In genomic region chr17:47850692-47851573, GRCh38 we compare ENCODE assay signal across 8 cellular contexts. TPM values are rescaled to one million over a fixed set of nuclear protein-coding genes. Genes with fewer than 3 reads are reported as not detected.
DNase-seq lines count a peak whose midpoint lies in the region; ATAC-seq and TF ChIP-seq lines count a peak whose summit lies in the region.

Gene SP6, minus strand, starts transcription at chr17:47851163. Its CDS starts 2,734 bp downstream, at chr17:47848429.

- no peak for TF ChIP-seq POLR2A in lower leg skin (IDR thresholded peaks at IDR 0.05)

- H3K4me3 ChIP-seq in lower leg skin (ENCODE audit: low read depth, poor library complexity, severe bottlenecking): peak within 1 kb of the TSS; percentile 21

- intact Hi-C loops in activated CD4-positive, alpha-beta T cell treated with anti-CD3 and anti-CD28 coated beads for 36 hours (cut with DNase I, micrococcal nuclease): no loop called here
- intact Hi-C loops in lower leg skin (cut with DNase I; ENCODE audit: low total_unique reads): loop anchor here (2.0 kb wide), 1 partner anchor 218 kb away; no protein-coding TSS in a partner anchor

- peaks cover 76% of the 10 kb centered on the region for H3K27me3 Mint-ChIP-seq in activated CD4-positive, alpha-beta T cell treated with anti-CD3 and anti-CD28 coated beads for 36 hours

- peak within 1 kb of the TSS; percentile 6 for H3K4me3 Mint-ChIP-seq in activated CD4-positive, alpha-beta T cell treated with anti-CD3 and anti-CD28 coated beads for 36 hours

- WGBS in lower leg skin, 2 donors: 5 to 9% methylated on average over 31 to 60 of the region's 71 CpGs

- CTCF ChIA-PET in activated CD4-positive, alpha-beta T cell treated with anti-CD3 and anti-CD28 coated beads for 36 hours (lab: Charles Lee): interaction anchor here (0.5 to 19.9 kb wide), 5 partner anchors 10 to 103 kb away, joined by 3 to 414 read pairs (median 3); partner anchors contain the start of genes LRRC46, MRPL10 and SCRN2

- TF ChIP-seq CTCF in lower leg skin (IDR thresholded peaks at IDR 0.05): no peak

- H3K36me3 Mint-ChIP-seq in activated CD4-positive, alpha-beta T cell treated with anti-CD3 and anti-CD28 coated beads for 36 hours (ENCODE audit: low read depth): no peaks in the 10 kb centered on the region

- H3K9me3 Mint-ChIP-seq in activated CD4-positive, alpha-beta T cell treated with anti-CD3 and anti-CD28 coated beads for 36 hours (ENCODE audit: low read depth): no peaks in the 10 kb centered on the region

- peaks cover 18% of the 10 kb centered on the region for H3K4me1 Mint-ChIP-seq in activated CD4-positive, alpha-beta T cell treated with anti-CD3 and anti-CD28 coated beads for 36 hours

- POLR2A ChIA-PET in activated CD4-positive, alpha-beta T cell treated with anti-CD3 and anti-CD28 coated beads for 36 hours (lab: Charles Lee): interaction anchor here (0.7 kb wide), 1 partner anchor 34 kb away, joined by 4 read pairs; no protein-coding TSS in a partner anchor

- peak; percentile 96 for DNase-seq in DMS53 (lab: John Stamatoyannopoulos, UW)
- peak; percentile 47 to 58 for DNase-seq in NCI-H187 (lab: John Stamatoyannopoulos, UW)
- peak; percentile 82 for DNase-seq in activated CD4-positive, alpha-beta T cell treated with anti-CD3 and anti-CD28 coated beads for 36 hours
- peak; percentile 62 for DNase-seq in cerebellum (ENCODE audit: low spot score)
- DNase-seq in lower leg skin (ENCODE audit: low spot score in 2 of 2): peak in 1 of 2 donors; percentile 34
- peak; percentile 34 to 69 (median 35) for DNase-seq in stimulated activated CD4-positive, alpha-beta T cell treated with anti-CD3 and anti-CD28 coated beads, TNF-alpha, amount 100 ng/mL, for 48 hours (ENCODE audit: low read depth in 3 of 3)
- no peak for DNase-seq in occipital lobe (lab: John Stamatoyannopoulos, UW)

- ATAC-seq in activated CD4-positive, alpha-beta T cell treated with anti-CD3 and anti-CD28 coated beads for 36 hours: peak; percentile 92
- ATAC-seq in GM18870 (IDR thresholded peaks at IDR 0.05; ENCODE audit: unreplicated experiment): no peak

- no peak within 1 kb of the TSS for H3K27ac Mint-ChIP-seq in activated CD4-positive, alpha-beta T cell treated with anti-CD3 and anti-CD28 coated beads for 36 hours

RNA-seq across cellular contexts. Expression of gene SP6, which starts in this region (rescaled TPM):
- under 1 TPM; 0.07 to 0.14 TPM for total RNA-seq in activated CD4-positive, alpha-beta T cell treated with anti-CD3 and anti-CD28 coated beads for 36 hours
- 0.45 TPM for total RNA-seq in cerebellum
- 10 to 100 TPM; 21.9 to 29.9 (median 24.7) TPM for total RNA-seq in lower leg skin
- total RNA-seq in occipital lobe: 0.16 TPM

Comparison
In these comparisons a context has a peak if more than half of its experiments do, and no peak if none do; other contexts are left out.
1. RNA of gene SP6 (total RNA-seq): 21.9 to 29.9 TPM in lower leg skin; 0.45 TPM in cerebellum (single experiment), 0.16 TPM in occipital lobe (single experiment) and 0.07 to 0.14 TPM in activated CD4-positive, alpha-beta T cell treated with anti-CD3 and anti-CD28 coated beads for 36 hours; every median in the first group is over 10 times any median in the second.
2. Peak in DNase-seq and ATAC-seq in activated CD4-positive, alpha-beta T cell treated with anti-CD3 and anti-CD28 coated beads for 36 hours; RNA of the gene not detected or under 1 TPM.
3. Peak in DNase-seq in cerebellum; RNA of the gene not detected or under 1 TPM.